22 cellular contexts compared by ENCODE assay signal in genomic region chr6:132070356-132070755, GRCh38.
DNase-seq lines count a peak whose midpoint lies in the region; ATAC-seq and TF ChIP-seq lines count a peak whose summit lies in the region.
"Had no signal": no experiment of that assay in that cellular context is flagged by ENCODE, and none has a peak within 500 bp of the region (broad histone marks: within the 10 kb centered on the region; RNA-seq: fewer than 3 reads in every experiment).

No MANE protein-coding gene starts in this region.

- no peaks in the 10 kb centered on the region for H3K4me1 Mint-ChIP-seq in naive thymus-derived CD8-positive, alpha-beta T cell
- H3K4me1 Mint-ChIP-seq: activated CD4-positive, alpha-beta T cell treated with anti-CD3 and anti-CD28 coated beads, Interleukin-2, amount 10 ng/mL, durations not matched to agents 24 days and 14 days; activated naive CD8-positive, alpha-beta T cell treated with anti-CD3 and anti-CD28 coated beads, Interleukin-2, amount 50 U/mL, for 24 hours; T-helper 17 cell had no signal

- no peaks in the 10 kb centered on the region for H3K9me2 ChIP-seq in SU-DHL-6 (replicated peaks; ENCODE audit: insufficient read depth, low read length)

- DNase-seq in naive thymus-derived CD8-positive, alpha-beta T cell: no peak
- DNase-seq in lower lobe of right lung (no peak), adrenal gland (no peak)
- DNase-seq: activated CD4-positive, alpha-beta T cell treated with anti-CD3 and anti-CD28 coated beads, Interleukin-2, amount 10 ng/mL, durations not matched to agents 24 days and 14 days; activated naive CD8-positive, alpha-beta T cell treated with anti-CD3 and anti-CD28 coated beads, Interleukin-2, amount 50 U/mL, for 24 hours; brain microvascular endothelial cell; cortex of kidney; H7; NCI-H2171 treated with DMSO at 0.1 percent for 48 hours; PC-3; SIG-M5; stimulated activated CD4-positive, alpha-beta T cell treated with anti-CD3 and anti-CD28 coated beads, Interleukin-1b, Interleukin-23, amount 100 ng/mL, for 48 hours; stimulated activated naive CD4-positive, alpha-beta T cell; T-helper 17 cell had no signal

- intact Hi-C loops in lower lobe of right lung (cut with DNase I) (no loop called here), adrenal gland (cut with DNase I) (no loop called here)

- H3K27me3 ChIP-seq in ACC112 (ENCODE audit: insufficient read depth, low read length): no peaks in the 10 kb centered on the region
- no peaks in the 10 kb centered on the region for H3K27me3 ChIP-seq in SU-DHL-6 (ENCODE audit: low read length)
- no peaks in the 10 kb centered on the region for H3K27me3 ChIP-seq in muscle layer of colon (ENCODE audit: control insufficient read depth in 1 of 2, insufficient read depth in 2 of 2, low read length in 2 of 2)
- no peaks in the 10 kb centered on the region for H3K27me3 ChIP-seq in lower lobe of right lung (ENCODE audit: low read depth)
- H3K27me3 ChIP-seq in adrenal gland: no peaks in the 10 kb centered on the region
- H3K27me3 ChIP-seq: brain microvascular endothelial cell, hepatocyte had no signal

- no peak overlapping the region for H3K9ac ChIP-seq in SU-DHL-6 (ENCODE audit: low read length)
- H3K9ac ChIP-seq in muscle layer of colon (ENCODE audit: low read length): no peak overlapping the region

- peaks cover 0 to 4% (median 0%) of the 10 kb centered on the region in 5 donors for H3K27me3 Mint-ChIP-seq in naive thymus-derived CD8-positive, alpha-beta T cell
- H3K27me3 Mint-ChIP-seq: activated CD4-positive, alpha-beta T cell treated with anti-CD3 and anti-CD28 coated beads, Interleukin-2, amount 10 ng/mL, durations not matched to agents 24 days and 14 days; activated naive CD8-positive, alpha-beta T cell treated with anti-CD3 and anti-CD28 coated beads, Interleukin-2, amount 50 U/mL, for 24 hours; natural killer cell treated with Interleukin-12 subunit alpha and Interleukin-12 subunit beta and Interleukin-15 and Interleukin-18, amount 100 ng/mL, for 72 hours had no signal

- H3K4me1 ChIP-seq in ACC112 (ENCODE audit: control insufficient read depth, insufficient read depth, low read length, unreplicated experiment): peaks cover 27% of the 10 kb centered on the region
- H3K4me1 ChIP-seq in muscle layer of colon (ENCODE audit: insufficient read depth, low read length): no peaks in the 10 kb centered on the region
- H3K4me1 ChIP-seq in lower lobe of right lung: no peaks in the 10 kb centered on the region
- no peaks in the 10 kb centered on the region for H3K4me1 ChIP-seq in adrenal gland (replicated peaks in 1 of 2)

- H3K4me2 ChIP-seq in SU-DHL-6 (ENCODE audit: low read depth, low read length, poor library complexity, severe bottlenecking): peak overlapping the region; percentile 27
- H3K4me2 ChIP-seq: hepatocyte had no signal

- H3K79me2 ChIP-seq in ACC112 (ENCODE audit: control insufficient read depth, insufficient read depth, low read length, unreplicated experiment) (no peaks in the 10 kb centered on the region), SU-DHL-6 (ENCODE audit: insufficient read depth, low read length) (no peaks in the 10 kb centered on the region)
- H3K79me2 ChIP-seq: hepatocyte had no signal

- no peaks in the 10 kb centered on the region for H3K9me3 ChIP-seq in SU-DHL-6 (ENCODE audit: insufficient read depth, low read length)
- no peaks in the 10 kb centered on the region for H3K9me3 ChIP-seq in muscle layer of colon (ENCODE audit: low read length)
- H3K9me3 ChIP-seq in lower lobe of right lung: no peaks in the 10 kb centered on the region
- no peaks in the 10 kb centered on the region for H3K9me3 ChIP-seq in adrenal gland (replicated peaks in 1 of 3)
- H3K9me3 ChIP-seq: thoracic aorta had no signal

- H3K4me3 Mint-ChIP-seq in naive thymus-derived CD8-positive, alpha-beta T cell: no peak overlapping the region
- H3K4me3 Mint-ChIP-seq: activated CD4-positive, alpha-beta T cell treated with anti-CD3 and anti-CD28 coated beads, Interleukin-2, amount 10 ng/mL, durations not matched to agents 24 days and 14 days; activated naive CD8-positive, alpha-beta T cell treated with anti-CD3 and anti-CD28 coated beads, Interleukin-2, amount 50 U/mL, for 24 hours; natural killer cell treated with Interleukin-12 subunit alpha and Interleukin-12 subunit beta and Interleukin-15 and Interleukin-18, amount 100 ng/mL, for 72 hours; T-helper 17 cell had no signal

- no peak for TF ChIP-seq POLR2A in adrenal gland (IDR thresholded peaks at IDR 0.05)

- TF ChIP-seq CTCF in SU-DHL-6 (IDR thresholded peaks at IDR 0.05; ENCODE audit: insufficient read depth, low read length, poor library complexity, severe bottlenecking) (no peak), lower lobe of right lung (IDR thresholded peaks at IDR 0.05) (no peak), adrenal gland (IDR thresholded peaks at IDR 0.05) (no peak)

- H3K27ac ChIP-seq in ACC112 (ENCODE audit: low read depth, low read length) (peak overlapping the region; percentile 84), SU-DHL-6 (ENCODE audit: low read depth, low read length) (no peak overlapping the region), muscle layer of colon (ENCODE audit: low read depth, low read length) (peak overlapping the region; percentile 12), lower lobe of right lung (no peak overlapping the region), adrenal gland (no peak overlapping the region)
- H3K27ac ChIP-seq: brain microvascular endothelial cell, hepatocyte, thoracic aorta had no signal

- ATAC-seq in GM19035 (IDR thresholded peaks at IDR 0.05; ENCODE audit: unreplicated experiment): peak; percentile 51
- ATAC-seq in naive thymus-derived CD8-positive, alpha-beta T cell: no peak
- no peak for ATAC-seq in lower lobe of right lung
- no peak for ATAC-seq in HG03159 (IDR thresholded peaks at IDR 0.05; ENCODE audit: unreplicated experiment)
- ATAC-seq: activated naive CD8-positive, alpha-beta T cell treated with anti-CD3 and anti-CD28 coated beads, Interleukin-2, amount 50 U/mL, for 24 hours; natural killer cell treated with Interleukin-12 subunit alpha and Interleukin-12 subunit beta and Interleukin-15 and Interleukin-18, amount 100 ng/mL, for 72 hours; PC-3; T-helper 17 cell had no signal

- H3K4me3 ChIP-seq in ACC112 (ENCODE audit: low read depth, low read length): peak overlapping the region; percentile 34
- no peak overlapping the region for H3K4me3 ChIP-seq in SU-DHL-6 (ENCODE audit: insufficient read depth, low read length, poor library complexity, severe bottlenecking)
- H3K4me3 ChIP-seq in muscle layer of colon (ENCODE audit: low read depth in 1 of 2, low read length in 2 of 2): no peak overlapping the region
- H3K4me3 ChIP-seq in lower lobe of right lung: no peak overlapping the region
- no peak overlapping the region for H3K4me3 ChIP-seq in adrenal gland
- H3K4me3 ChIP-seq: hepatocyte, thoracic aorta had no signal

- peaks cover 0 to 4% (median 0%) of the 10 kb centered on the region in 9 donors for H3K9me3 Mint-ChIP-seq in naive thymus-derived CD8-positive, alpha-beta T cell
- H3K9me3 Mint-ChIP-seq: activated CD4-positive, alpha-beta T cell treated with anti-CD3 and anti-CD28 coated beads, Interleukin-2, amount 10 ng/mL, durations not matched to agents 24 days and 14 days; activated naive CD8-positive, alpha-beta T cell treated with anti-CD3 and anti-CD28 coated beads, Interleukin-2, amount 50 U/mL, for 24 hours had no signal

- no peaks in the 10 kb centered on the region for H3K36me3 ChIP-seq in ACC112 (ENCODE audit: insufficient read depth, low read length)
- no peaks in the 10 kb centered on the region for H3K36me3 ChIP-seq in SU-DHL-6 (ENCODE audit: low read length)
- no peaks in the 10 kb centered on the region for H3K36me3 ChIP-seq in muscle layer of colon (ENCODE audit: insufficient read depth, low read length)
- H3K36me3 ChIP-seq in lower lobe of right lung: no peaks in the 10 kb centered on the region
- no peaks in the 10 kb centered on the region for H3K36me3 ChIP-seq in adrenal gland (replicated peaks in 1 of 2)
- H3K36me3 ChIP-seq: brain microvascular endothelial cell, thoracic aorta had no signal

- no peaks in the 10 kb centered on the region for H3F3A ChIP-seq in SU-DHL-6 (ENCODE audit: insufficient read depth)

- no peaks in the 10 kb centered on the region for H3K36me3 Mint-ChIP-seq in naive thymus-derived CD8-positive, alpha-beta T cell
- H3K36me3 Mint-ChIP-seq: natural killer cell treated with Interleukin-12 subunit alpha and Interleukin-12 subunit beta and Interleukin-15 and Interleukin-18, amount 100 ng/mL, for 72 hours had no signal

- POLR2A ChIA-PET in naive thymus-derived CD8-positive, alpha-beta T cell (lab: Charles Lee): no interaction called here

- no peaks in the 10 kb centered on the region for H4K20me1 ChIP-seq in SU-DHL-6 (ENCODE audit: low read depth, low read length)

- H3K27ac Mint-ChIP-seq in naive thymus-derived CD8-positive, alpha-beta T cell: no peak overlapping the region
- H3K27ac Mint-ChIP-seq: activated CD4-positive, alpha-beta T cell treated with anti-CD3 and anti-CD28 coated beads, Interleukin-2, amount 10 ng/mL, durations not matched to agents 24 days and 14 days; activated naive CD8-positive, alpha-beta T cell treated with anti-CD3 and anti-CD28 coated beads, Interleukin-2, amount 50 U/mL, for 24 hours; natural killer cell treated with Interleukin-12 subunit alpha and Interleukin-12 subunit beta and Interleukin-15 and Interleukin-18, amount 100 ng/mL, for 72 hours; T-helper 17 cell had no signal

- WGBS in adrenal gland, 4 donors: 42 to 53% (median 48%) methylated on average over 1 of the region's 1 CpG

- H2AFZ ChIP-seq in ACC112 (ENCODE audit: low read length, unreplicated experiment) (peak overlapping the region; percentile 26), SU-DHL-6 (ENCODE audit: low read depth, low read length, severe bottlenecking) (no peak overlapping the region)
- H2AFZ ChIP-seq: hepatocyte had no signal

Comparison
In these comparisons a context has a peak if more than half of its experiments do, and no peak if none do; other contexts are left out.
1. H3K27ac ChIP-seq: peak in ACC112 (single experiment) and muscle layer of colon (single experiment); none in SU-DHL-6 (single experiment), lower lobe of right lung (single experiment) and adrenal gland (0 of 5).